Comparison of ENCODE assay signal across 18 cellular contexts in genomic region chr3:43497405-43497804, GRCh38.
DNase-seq lines count a peak whose midpoint lies in the region; ATAC-seq, FAIRE-seq and TF ChIP-seq lines count a peak whose summit lies in the region.
"Had no signal": no experiment of that assay in that cellular context is flagged by ENCODE, and none has a peak within 500 bp of the region (broad histone marks: within the 10 kb centered on the region; RNA-seq: fewer than 3 reads in every experiment).

No MANE protein-coding gene starts in this region.

- H3K9ac ChIP-seq in PC-3 (ENCODE audit: low read length) (0 out of 2 replicates have a peak overlapping the region, but pooled peaks have one; percentile 7), endothelial cell of umbilical vein (replicated peaks; ENCODE audit: extremely low read depth, insufficient read depth, low read length) (peak overlapping the region; percentile 58)

- H3K27ac Mint-ChIP-seq in osteocyte (ENCODE audit: unreplicated experiment) = peak overlapping the region; percentile 23
- H3K27ac Mint-ChIP-seq: endodermal cell had no signal

- H3K4me1 ChIP-seq in heart right ventricle = peaks cover 0 to 40% (median 18%) of the 10 kb centered on the region in 9 donors
- peaks cover 0 to 9% of the 10 kb centered on the region in 2 donors for H3K4me1 ChIP-seq in right atrium auricular region
- peaks cover 15% of the 10 kb centered on the region for H3K4me1 ChIP-seq in PC-3 (ENCODE audit: insufficient read depth, low read length)
- H3K4me1 ChIP-seq in endothelial cell of umbilical vein (ENCODE audit: control insufficient read depth, extremely low read depth, insufficient read depth, low read length) = peaks cover 51% of the 10 kb centered on the region
- H3K4me1 ChIP-seq: ascending aorta, testis had no signal

- FAIRE-seq in endothelial cell of umbilical vein (lab: Jason Lieb, UNC) = no peak
- FAIRE-seq: colon had no signal

- BruUV-seq in PC-3 (replicated peaks; lab: Mats Ljungman, UMichigan) (TSS peak; percentile 55), endothelial cell of umbilical vein (replicated peaks; lab: Mats Ljungman, UMichigan) (TSS peak; percentile 18)

- no peak for TF ChIP-seq POLR2A in endothelial cell of umbilical vein (IDR thresholded peaks at IDR 0.05; ENCODE audit: low read depth, low read length)

- H3K9me3 ChIP-seq in heart right ventricle = peaks cover 0 to 5% (median 0%) of the 10 kb centered on the region in 11 donors
- H3K9me3 ChIP-seq in right atrium auricular region = no peaks in the 10 kb centered on the region
- H3K9me3 ChIP-seq in PC-3 (ENCODE audit: low read length) = no peaks in the 10 kb centered on the region
- no peaks in the 10 kb centered on the region for H3K9me3 ChIP-seq in endothelial cell of umbilical vein (replicated peaks; ENCODE audit: control insufficient read depth, insufficient read depth, low read length)
- H3K9me3 ChIP-seq: ascending aorta, testis had no signal

- no peak overlapping the region for H2AFZ ChIP-seq in PC-3 (ENCODE audit: low read length)
- no peak overlapping the region for H2AFZ ChIP-seq in endothelial cell of umbilical vein (ENCODE audit: low read depth, low read length)
- H2AFZ ChIP-seq: hepatocyte had no signal

- no peak overlapping the region for H3K4me2 ChIP-seq in PC-3 (ENCODE audit: low read length)
- peak overlapping the region; percentile 32 for H3K4me2 ChIP-seq in endothelial cell of umbilical vein (ENCODE audit: insufficient read depth, low read length)
- H3K4me2 ChIP-seq: hepatocyte had no signal

- intact Hi-C loops in heart right ventricle (cut with DNase I) (loop anchor here in 1 of 10 donors (5.0 kb wide), 1 partner anchor 105 kb away; no protein-coding TSS in a partner anchor), PC-3 (cut with micrococcal nuclease) (loop anchor here (10.0 kb wide), 1 partner anchor 143 kb away; no protein-coding TSS in a partner anchor), endothelial cell of umbilical vein (cut with micrococcal nuclease) (loop anchor here (2.0 to 5.0 kb wide), 2 partner anchors 79 to 320 kb away; no protein-coding TSS in a partner anchor)

- TF ChIP-seq CTCF in heart right ventricle (IDR thresholded peaks at IDR 0.05) (no peak), right atrium auricular region (IDR thresholded peaks at IDR 0.05) (no peak), PC-3 (conservative IDR thresholded peaks at IDR 0.05; ENCODE audit: low read depth, low read length) (no peak), endothelial cell of umbilical vein (IDR thresholded peaks at IDR 0.05; ENCODE audit: extremely low read depth in 1 of 2, insufficient read depth in 1 of 2, low read depth in 1 of 2, low read length in 2 of 2) (no peak), osteocyte (IDR thresholded peaks at IDR 0.05) (no peak)

- peaks cover 2% of the 10 kb centered on the region for H3K36me3 Mint-ChIP-seq in osteocyte (ENCODE audit: unreplicated experiment)

- peak in 4 of 8 donors; percentile 50 to 71 (median 58) for ATAC-seq in heart right ventricle
- ATAC-seq in PC-3 = peak; percentile 48
- ATAC-seq in HG03280 (IDR thresholded peaks at IDR 0.05; ENCODE audit: unreplicated experiment) = no peak
- no peak for ATAC-seq in HG02840 (IDR thresholded peaks at IDR 0.05; ENCODE audit: low FRiP score, unreplicated experiment)

- no peaks in the 10 kb centered on the region for H3K27me3 Mint-ChIP-seq in osteocyte (ENCODE audit: unreplicated experiment)
- H3K27me3 Mint-ChIP-seq: CD4-positive, alpha-beta T cell had no signal

- DNase-seq in heart right ventricle (no peak), right atrium auricular region (ENCODE audit: low spot score) (no peak), PC-3 (no peak), endothelial cell of umbilical vein (ENCODE audit: low read depth, low spot score) (no peak), osteocyte (ENCODE audit: extremely low spot score, unreplicated experiment) (no peak), DMS79 (lab: John Stamatoyannopoulos, UW) (no peak)
- DNase-seq: CD4-positive, alpha-beta T cell; endodermal cell; islet precursor cell; NCI-H1105 treated with DMSO at 0.1 percent for 48 hours; NCI-H510A treated with DMSO at 0.1 percent for 48 hours; testis had no signal

- no peaks in the 10 kb centered on the region for H3K9me1 ChIP-seq in endothelial cell of umbilical vein (replicated peaks; ENCODE audit: control insufficient read depth, extremely low read depth, insufficient read depth, low read length)

- no peaks in the 10 kb centered on the region for H3K9me2 ChIP-seq in PC-3 (replicated peaks; ENCODE audit: low read length)

- dilution Hi-C loops in endothelial cell of umbilical vein (cut with MboI; ENCODE audit: extremely low pct_ligation_motif_present, low sequenced_read_pairs) = no loop called here

- CTCF ChIA-PET in PC-3 (lab: Charles Lee) = no interaction called here
- CTCF ChIA-PET in endothelial cell of umbilical vein (lab: Charles Lee) = interaction anchor here (1.1 to 1.6 kb wide), 3 partner anchors 10 to 108 kb away, joined by 3 to 6 read pairs (median 4); no protein-coding TSS in a partner anchor

- peak overlapping the region in 7 of 10 donors; percentile 15 to 71 (median 51) for H3K27ac ChIP-seq in heart right ventricle
- H3K27ac ChIP-seq in right atrium auricular region = peak overlapping the region in 1 of 2 donors; percentile 13
- H3K27ac ChIP-seq in PC-3 (ENCODE audit: low read length) = peak overlapping the region; percentile 40
- peak overlapping the region; percentile 91 for H3K27ac ChIP-seq in endothelial cell of umbilical vein (ENCODE audit: insufficient read depth, low read depth, low read length)
- H3K27ac ChIP-seq: ascending aorta, hepatocyte, testis had no signal

- no peak overlapping the region for H3K4me3 Mint-ChIP-seq in osteocyte (ENCODE audit: unreplicated experiment)
- H3K4me3 Mint-ChIP-seq: CD4-positive, alpha-beta T cell; endodermal cell; neural crest cell had no signal

- H3K4me3 ChIP-seq in heart right ventricle (no peak overlapping the region), right atrium auricular region (no peak overlapping the region), PC-3 (ENCODE audit: low read length) (no peak overlapping the region), endothelial cell of umbilical vein (replicated peaks in 1 of 3; ENCODE audit: insufficient read depth in 1 of 3, low read depth in 1 of 3, low read length in 3 of 3) (no peak overlapping the region)
- H3K4me3 ChIP-seq: ascending aorta, hepatocyte, testis had no signal

- no peaks in the 10 kb centered on the region for H3K9me3 Mint-ChIP-seq in osteocyte (ENCODE audit: unreplicated experiment)
- H3K9me3 Mint-ChIP-seq: CD4-positive, alpha-beta T cell; endodermal cell; neural crest cell had no signal

- H3F3A ChIP-seq in PC-3 (ENCODE audit: low read length, unreplicated experiment) = no peaks in the 10 kb centered on the region

- H3K79me2 ChIP-seq in PC-3 (ENCODE audit: low read length) (no peaks in the 10 kb centered on the region), endothelial cell of umbilical vein (ENCODE audit: control insufficient read depth, insufficient read depth, low read length) (peaks cover 3% of the 10 kb centered on the region)
- H3K79me2 ChIP-seq: hepatocyte had no signal

- H3K36me3 ChIP-seq in heart right ventricle = no peaks in the 10 kb centered on the region
- H3K36me3 ChIP-seq in right atrium auricular region = no peaks in the 10 kb centered on the region
- H3K36me3 ChIP-seq in PC-3 (ENCODE audit: low read depth, low read length) = no peaks in the 10 kb centered on the region
- H3K36me3 ChIP-seq in endothelial cell of umbilical vein (ENCODE audit: control insufficient read depth in 2 of 2, extremely low read depth in 1 of 2, insufficient read depth in 2 of 2, low read length in 2 of 2) = no peaks in the 10 kb centered on the region
- H3K36me3 ChIP-seq: ascending aorta had no signal

- POLR2A ChIA-PET in PC-3 (lab: Charles Lee; ENCODE audit: unreplicated experiment) = no interaction called here
- POLR2A ChIA-PET in endothelial cell of umbilical vein (lab: Charles Lee) = no interaction called here

- H4K20me1 ChIP-seq in PC-3 (ENCODE audit: low read length) (no peaks in the 10 kb centered on the region), endothelial cell of umbilical vein (replicated peaks; ENCODE audit: control insufficient read depth, extremely low read depth, insufficient read depth, low read length) (no peaks in the 10 kb centered on the region)

- H3K4me1 Mint-ChIP-seq in osteocyte (ENCODE audit: unreplicated experiment) = peaks cover 18% of the 10 kb centered on the region
- H3K4me1 Mint-ChIP-seq: neural crest cell had no signal

- no peaks in the 10 kb centered on the region for H3K27me3 ChIP-seq in heart right ventricle
- no peaks in the 10 kb centered on the region for H3K27me3 ChIP-seq in right atrium auricular region
- no peaks in the 10 kb centered on the region for H3K27me3 ChIP-seq in PC-3 (ENCODE audit: low read length)
- no peaks in the 10 kb centered on the region for H3K27me3 ChIP-seq in endothelial cell of umbilical vein (ENCODE audit: control insufficient read depth in 2 of 2, insufficient read depth in 2 of 2, low read length in 2 of 2)
- H3K27me3 ChIP-seq: ascending aorta, hepatocyte, testis had no signal

TF ChIP-seq in endothelial cell of umbilical vein, 7 proteins besides CTCF, POLR2A, EP300 and RAD21:
- no peak for TF ChIP-seq MAX (IDR thresholded peaks at IDR 0.05; ENCODE audit: insufficient read depth, insufficient read length)
- TF ChIP-seq EZH2 (IDR thresholded peaks at IDR 0.05; ENCODE audit: borderline replicate concordance, low read depth, low read length, severe bottlenecking) = no peak
- TF ChIP-seq GATA2 (IDR thresholded peaks at IDR 0.05; ENCODE audit: insufficient read depth, insufficient read length, low read depth, low read length) = no peak
- TF ChIP-seq FOS (IDR thresholded peaks at IDR 0.05; ENCODE audit: borderline replicate concordance, insufficient read depth, low read length) = no peak
- TF ChIP-seq POLR2AphosphoS5 (IDR thresholded peaks at IDR 0.05; ENCODE audit: insufficient read depth, low read depth, low read length) = no peak
- no peak for TF ChIP-seq JUN (IDR thresholded peaks at IDR 0.05; ENCODE audit: borderline replicate concordance, insufficient read depth, insufficient read length, low read depth)
- no peak for TF ChIP-seq MYC (IDR thresholded peaks at IDR 0.05; ENCODE audit: low read depth, low read length)
